Comparison of ENCODE assay signal across 1 cellular context in genomic region chr6:139372326-139373153, GRCh38.
TF ChIP-seq lines count a peak whose summit lies in the region.

No MANE protein-coding gene starts in this region.

TF ChIP-seq in K562, 482 proteins besides CTCF, POLR2A, EP300 and RAD21 (continued from another document and continues in another):
- no peak for TF ChIP-seq ZBTB12 (CRISPR knock-in tag; IDR thresholded peaks at IDR 0.05)
- no peak for TF ChIP-seq CEBPG (CRISPR knock-in tag; IDR thresholded peaks at IDR 0.05)
- no peak for TF ChIP-seq CEBPG (tag; conservative IDR thresholded peaks at IDR 0.05 in 1 of 2, IDR thresholded peaks at IDR 0.05 in 1 of 2)
- no peak for TF ChIP-seq ZNF274 (IDR thresholded peaks at IDR 0.05; ENCODE audit: borderline replicate concordance, low read depth, low read length)
- no peak for TF ChIP-seq ZNF76 (CRISPR knock-in tag; IDR thresholded peaks at IDR 0.05; ENCODE audit: borderline replicate concordance)
- TF ChIP-seq, protein P1, sequence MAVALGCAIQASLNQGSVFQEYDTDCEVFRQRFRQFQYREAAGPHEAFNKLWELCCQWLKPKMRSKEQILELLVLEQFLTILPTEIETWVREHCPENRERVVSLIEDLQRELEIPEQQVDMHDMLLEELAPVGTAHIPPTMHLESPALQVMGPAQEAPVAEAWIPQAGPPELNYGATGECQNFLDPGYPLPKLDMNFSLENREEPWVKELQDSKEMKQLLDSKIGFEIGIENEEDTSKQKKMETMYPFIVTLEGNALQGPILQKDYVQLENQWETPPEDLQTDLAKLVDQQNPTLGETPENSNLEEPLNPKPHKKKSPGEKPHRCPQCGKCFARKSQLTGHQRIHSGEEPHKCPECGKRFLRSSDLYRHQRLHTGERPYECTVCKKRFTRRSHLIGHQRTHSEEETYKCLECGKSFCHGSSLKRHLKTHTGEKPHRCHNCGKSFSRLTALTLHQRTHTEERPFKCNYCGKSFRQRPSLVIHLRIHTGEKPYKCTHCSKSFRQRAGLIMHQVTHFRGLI (CRISPR knock-in tag; IDR thresholded peaks at IDR 0.05), result no peak
- TF ChIP-seq ZNF740 (CRISPR knock-in tag; IDR thresholded peaks at IDR 0.05), result peak; percentile 49; the same call in 1 of the 2 replicates
- peak in 1 of 2 experiments; percentile 88; a peak in 2 of 4 replicates for TF ChIP-seq ZNF740 (tag; IDR thresholded peaks at IDR 0.05)
- TF ChIP-seq SIN3A (IDR thresholded peaks at IDR 0.05; ENCODE audit: borderline replicate concordance in 2 of 2, control insufficient read depth in 1 of 2, low read depth in 2 of 2, low read length in 2 of 2), result 0 out of 4 replicates have a peak, but pooled peaks of 1 of the 2 experiments have one; percentile 51
- no peak for TF ChIP-seq ZNF444 (CRISPR knock-in tag; IDR thresholded peaks at IDR 0.05)
- TF ChIP-seq ADNP (tag; IDR thresholded peaks at IDR 0.05), result no peak
- peak; percentile 82 for TF ChIP-seq CHD1 (IDR thresholded peaks at IDR 0.05; ENCODE audit: low read length)
- TF ChIP-seq HNRNPK (IDR thresholded peaks at IDR 0.05; ENCODE audit: low read depth, low read length, poor library complexity, severe bottlenecking), result no peak
- TF ChIP-seq PRMT5 (CRISPR knock-in tag; IDR thresholded peaks at IDR 0.05), result no peak
- no peak for TF ChIP-seq ELF2 (CRISPR knock-in tag; IDR thresholded peaks at IDR 0.05)
- peak; percentile 21; the same call in 1 of the 2 replicates for TF ChIP-seq KAT7 (CRISPR knock-in tag; IDR thresholded peaks at IDR 0.05; ENCODE audit: borderline replicate concordance)
- no peak for TF ChIP-seq KLF6 (CRISPR knock-in tag; IDR thresholded peaks at IDR 0.05; ENCODE audit: borderline replicate concordance)
- TF ChIP-seq, protein P2, sequence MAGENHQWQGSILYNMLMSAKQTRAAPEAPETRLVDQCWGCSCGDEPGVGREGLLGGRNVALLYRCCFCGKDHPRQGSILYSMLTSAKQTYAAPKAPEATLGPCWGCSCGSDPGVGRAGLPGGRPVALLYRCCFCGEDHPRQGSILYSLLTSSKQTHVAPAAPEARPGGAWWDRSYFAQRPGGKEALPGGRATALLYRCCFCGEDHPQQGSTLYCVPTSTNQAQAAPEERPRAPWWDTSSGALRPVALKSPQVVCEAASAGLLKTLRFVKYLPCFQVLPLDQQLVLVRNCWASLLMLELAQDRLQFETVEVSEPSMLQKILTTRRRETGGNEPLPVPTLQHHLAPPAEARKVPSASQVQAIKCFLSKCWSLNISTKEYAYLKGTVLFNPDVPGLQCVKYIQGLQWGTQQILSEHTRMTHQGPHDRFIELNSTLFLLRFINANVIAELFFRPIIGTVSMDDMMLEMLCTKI (IDR thresholded peaks at IDR 0.05; ENCODE audit: partially characterized antibody), result no peak
- TF ChIP-seq GABPA (tag; conservative IDR thresholded peaks at IDR 0.05; ENCODE audit: low read depth), result no peak
- no peak for TF ChIP-seq NCOR1 (IDR thresholded peaks at IDR 0.05)
- peak; percentile 34; the same call in 1 of the 2 replicates for TF ChIP-seq ZBTB40 (IDR thresholded peaks at IDR 0.05)
- no peak for TF ChIP-seq ZBTB40 (CRISPR knock-in tag; IDR thresholded peaks at IDR 0.05)
- TF ChIP-seq NCOA1 (IDR thresholded peaks at IDR 0.05; ENCODE audit: low read depth), result no peak
- no peak for TF ChIP-seq ZNF354B (CRISPR knock-in tag; IDR thresholded peaks at IDR 0.05)
- TF ChIP-seq TEAD2 (tag; IDR thresholded peaks at IDR 0.05), result no peak
- TF ChIP-seq PREB (CRISPR knock-in tag; IDR thresholded peaks at IDR 0.05), result no peak
- TF ChIP-seq POLR2G (IDR thresholded peaks at IDR 0.05; ENCODE audit: low read depth, low read length), result no peak
- no peak for TF ChIP-seq ZNF280A (IDR thresholded peaks at IDR 0.05; ENCODE audit: low read depth, partially characterized antibody)
- TF ChIP-seq, protein P3, sequence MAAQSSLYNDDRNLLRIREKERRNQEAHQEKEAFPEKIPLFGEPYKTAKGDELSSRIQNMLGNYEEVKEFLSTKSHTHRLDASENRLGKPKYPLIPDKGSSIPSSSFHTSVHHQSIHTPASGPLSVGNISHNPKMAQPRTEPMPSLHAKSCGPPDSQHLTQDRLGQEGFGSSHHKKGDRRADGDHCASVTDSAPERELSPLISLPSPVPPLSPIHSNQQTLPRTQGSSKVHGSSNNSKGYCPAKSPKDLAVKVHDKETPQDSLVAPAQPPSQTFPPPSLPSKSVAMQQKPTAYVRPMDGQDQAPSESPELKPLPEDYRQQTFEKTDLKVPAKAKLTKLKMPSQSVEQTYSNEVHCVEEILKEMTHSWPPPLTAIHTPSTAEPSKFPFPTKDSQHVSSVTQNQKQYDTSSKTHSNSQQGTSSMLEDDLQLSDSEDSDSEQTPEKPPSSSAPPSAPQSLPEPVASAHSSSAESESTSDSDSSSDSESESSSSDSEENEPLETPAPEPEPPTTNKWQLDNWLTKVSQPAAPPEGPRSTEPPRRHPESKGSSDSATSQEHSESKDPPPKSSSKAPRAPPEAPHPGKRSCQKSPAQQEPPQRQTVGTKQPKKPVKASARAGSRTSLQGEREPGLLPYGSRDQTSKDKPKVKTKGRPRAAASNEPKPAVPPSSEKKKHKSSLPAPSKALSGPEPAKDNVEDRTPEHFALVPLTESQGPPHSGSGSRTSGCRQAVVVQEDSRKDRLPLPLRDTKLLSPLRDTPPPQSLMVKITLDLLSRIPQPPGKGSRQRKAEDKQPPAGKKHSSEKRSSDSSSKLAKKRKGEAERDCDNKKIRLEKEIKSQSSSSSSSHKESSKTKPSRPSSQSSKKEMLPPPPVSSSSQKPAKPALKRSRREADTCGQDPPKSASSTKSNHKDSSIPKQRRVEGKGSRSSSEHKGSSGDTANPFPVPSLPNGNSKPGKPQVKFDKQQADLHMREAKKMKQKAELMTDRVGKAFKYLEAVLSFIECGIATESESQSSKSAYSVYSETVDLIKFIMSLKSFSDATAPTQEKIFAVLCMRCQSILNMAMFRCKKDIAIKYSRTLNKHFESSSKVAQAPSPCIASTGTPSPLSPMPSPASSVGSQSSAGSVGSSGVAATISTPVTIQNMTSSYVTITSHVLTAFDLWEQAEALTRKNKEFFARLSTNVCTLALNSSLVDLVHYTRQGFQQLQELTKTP (IDR thresholded peaks at IDR 0.05; ENCODE audit: low read depth in 1 of 2, partially characterized antibody in 2 of 2), result no peak
- TF ChIP-seq HOMEZ (CRISPR knock-in tag; IDR thresholded peaks at IDR 0.05), result no peak
- no peak for TF ChIP-seq HNRNPUL1 (IDR thresholded peaks at IDR 0.05; ENCODE audit: low read length)
- TF ChIP-seq ZNF699 (CRISPR knock-in tag; IDR thresholded peaks at IDR 0.05; ENCODE audit: insufficient replicate concordance), result no peak
- TF ChIP-seq TEAD1 (CRISPR knock-in tag; IDR thresholded peaks at IDR 0.05), result no peak
- no peak for TF ChIP-seq ZNF232 (CRISPR knock-in tag; IDR thresholded peaks at IDR 0.05)
